ENCODE assay signal across 8 cellular contexts in genomic region chr3:150546226-150547044, GRCh38. TPM values are rescaled to one million over a fixed set of nuclear protein-coding genes. Genes with fewer than 3 reads are reported as not detected.
A peak's percentile ranks its signal among the peaks of the same experiment; 100 is the strongest.
DNase-seq lines count a peak whose midpoint lies in the region; FAIRE-seq and TF ChIP-seq lines count a peak whose summit lies in the region.

TSS of gene EIF2A (plus strand) at chr3:150546787. CDS start at chr3:150546803, 16 bp downstream.
TSS of gene SERP1 (minus strand) at chr3:150546496. CDS start at chr3:150546135, 361 bp downstream.

- H3K27ac ChIP-seq in SK-N-MC: peak within 1 kb of the TSS; percentile 90
- H3K27ac ChIP-seq in neuronal stem cell (replicated peaks; ENCODE audit: low read length): peak within 1 kb of the TSS; percentile 90

- CTCF ChIA-PET in activated naive CD4-positive, alpha-beta T cell treated with anti-CD3 and anti-CD28 coated beads, Interleukin-2, amount 10 ng/mL, durations not matched to agents 7 days and 5 days (lab: Charles Lee): interaction anchor here (0.6 to 1.0 kb wide), 2 partner anchors 18 to 217 kb away, joined by 3 read pairs; no protein-coding TSS in a partner anchor

- peak within 1 kb of the TSS; percentile 55 for H2BK15ac ChIP-seq in neuronal stem cell (ENCODE audit: low read length)

- H3K14ac ChIP-seq in neuronal stem cell (ENCODE audit: low read length): peak within 1 kb of the TSS; percentile 79

- peak within 1 kb of the TSS; percentile 93 for H3K23ac ChIP-seq in neuronal stem cell (ENCODE audit: low read depth, low read length, poor library complexity)

- H3K18ac ChIP-seq in neuronal stem cell (ENCODE audit: low read length): peak within 1 kb of the TSS; percentile 97

- no peaks in the 10 kb centered on the region for H3K9me3 Mint-ChIP-seq in HFFc6
- no peaks in the 10 kb centered on the region for H3K9me3 Mint-ChIP-seq in activated naive CD4-positive, alpha-beta T cell treated with anti-CD3 and anti-CD28 coated beads, Interleukin-2, amount 10 ng/mL, durations not matched to agents 7 days and 5 days

- TF ChIP-seq CTCF in HFFc6 (IDR thresholded peaks at IDR 0.05): no peak
- TF ChIP-seq CTCF in NB4 (IDR thresholded peaks at IDR 0.05; ENCODE audit: low read depth, low read length): no peak
- TF ChIP-seq CTCF in subcutaneous adipose tissue (IDR thresholded peaks at IDR 0.05; ENCODE audit: low read depth): no peak

- H3K4ac ChIP-seq in neuronal stem cell (ENCODE audit: low read length): no peak within 1 kb of the TSS

- peak within 1 kb of the TSS; percentile 72 for H2AK5ac ChIP-seq in neuronal stem cell (ENCODE audit: low read depth, low read length)

- H2AFZ ChIP-seq in neuronal stem cell (ENCODE audit: low read length): peak within 1 kb of the TSS; percentile 93

- peaks cover 30% of the 10 kb centered on the region for H3K36me3 Mint-ChIP-seq in HFFc6 (ENCODE audit: low read depth)
- peaks cover 47% of the 10 kb centered on the region for H3K36me3 Mint-ChIP-seq in activated naive CD4-positive, alpha-beta T cell treated with anti-CD3 and anti-CD28 coated beads, Interleukin-2, amount 10 ng/mL, durations not matched to agents 7 days and 5 days

- peak within 1 kb of the TSS; percentile 96 for H3K27ac Mint-ChIP-seq in HFFc6
- peak within 1 kb of the TSS; percentile 95 for H3K27ac Mint-ChIP-seq in activated naive CD4-positive, alpha-beta T cell treated with anti-CD3 and anti-CD28 coated beads, Interleukin-2, amount 10 ng/mL, durations not matched to agents 7 days and 5 days

- H4K91ac ChIP-seq in neuronal stem cell (ENCODE audit: low read depth, low read length, poor library complexity): peak within 1 kb of the TSS; percentile 59

- peak within 1 kb of the TSS; percentile 29 for H2BK5ac ChIP-seq in neuronal stem cell (ENCODE audit: low read length)

- H3K27me3 Mint-ChIP-seq in HFFc6 (ENCODE audit: insufficient read depth): peaks cover 1% of the 10 kb centered on the region
- no peaks in the 10 kb centered on the region for H3K27me3 Mint-ChIP-seq in activated naive CD4-positive, alpha-beta T cell treated with anti-CD3 and anti-CD28 coated beads, Interleukin-2, amount 10 ng/mL, durations not matched to agents 7 days and 5 days

- no peaks in the 10 kb centered on the region for H3K27me3 ChIP-seq in neuronal stem cell (ENCODE audit: control insufficient read depth in 3 of 3, insufficient read depth in 3 of 3, low read depth in 1 of 3, low read length in 3 of 3)

- no peak within 1 kb of the TSS for H2BK120ac ChIP-seq in neuronal stem cell (ENCODE audit: low read depth, low read length)

- TF ChIP-seq POLR2A in NB4 (IDR thresholded peaks at IDR 0.05; ENCODE audit: extremely low read depth, insufficient read length): peak; percentile 88

- H3K9ac ChIP-seq in SK-N-MC (ENCODE audit: insufficient read length) (peak within 1 kb of the TSS; percentile 93), neuronal stem cell (ENCODE audit: low read depth, low read length, poor library complexity) (peak within 1 kb of the TSS; percentile 96)

- peaks cover 55% of the 10 kb centered on the region for H3K36me3 ChIP-seq in SK-N-MC (ENCODE audit: insufficient read depth, low read length)
- H3K36me3 ChIP-seq in neuronal stem cell (replicated peaks in 1 of 2; ENCODE audit: control insufficient read depth in 2 of 2, insufficient read depth in 2 of 2, low read length in 2 of 2): peaks cover 0 to 48% of the 10 kb centered on the region in 2 donors

- FAIRE-seq in frontal cortex (lab: Jason Lieb, UNC): peak; percentile 96

- H2BK12ac ChIP-seq in neuronal stem cell (ENCODE audit: low read length): no peak within 1 kb of the TSS

- H3K4me2 ChIP-seq in neuronal stem cell (ENCODE audit: insufficient read depth, low read length, poor library complexity, severe bottlenecking): peak within 1 kb of the TSS; percentile 71

- H3K4me3 Mint-ChIP-seq in HFFc6: peak within 1 kb of the TSS; percentile 99
- peak within 1 kb of the TSS; percentile 93 for H3K4me3 Mint-ChIP-seq in activated naive CD4-positive, alpha-beta T cell treated with anti-CD3 and anti-CD28 coated beads, Interleukin-2, amount 10 ng/mL, durations not matched to agents 7 days and 5 days

- peaks cover 0 to 7% of the 10 kb centered on the region in 2 donors for H3K4me1 ChIP-seq in neuronal stem cell (ENCODE audit: control insufficient read depth in 2 of 2, insufficient read depth in 1 of 2, low read depth in 1 of 2, low read length in 2 of 2)

- H3K4me1 Mint-ChIP-seq in HFFc6 (ENCODE audit: low read depth): peaks cover 53% of the 10 kb centered on the region
- peaks cover 61% of the 10 kb centered on the region for H3K4me1 Mint-ChIP-seq in activated naive CD4-positive, alpha-beta T cell treated with anti-CD3 and anti-CD28 coated beads, Interleukin-2, amount 10 ng/mL, durations not matched to agents 7 days and 5 days

- WGBS in neuronal stem cell (ENCODE audit: extremely low coverage in 2 of 2, insufficient read length in 2 of 2, insufficient replicate concordance in 1 of 2), 2 donors: no CpG with 5 or more reads among the region's 86 CpGs

- H3K9me3 ChIP-seq in SK-N-MC (ENCODE audit: low read depth, low read length): no peaks in the 10 kb centered on the region
- no peaks in the 10 kb centered on the region for H3K9me3 ChIP-seq in neuronal stem cell (replicated peaks in 1 of 2; ENCODE audit: control insufficient read depth in 2 of 2, insufficient read depth in 1 of 2, low read depth in 1 of 2, low read length in 2 of 2)

- DNase-seq in GM04503 (ENCODE audit: low read depth) (peak; percentile 95), HFFc6 (peak; percentile 99), NB4 (ENCODE audit: low read depth) (peak; percentile 98), SK-N-MC (ENCODE audit: low read depth, low spot score) (peak; percentile 99), frontal cortex (ENCODE audit: low spot score in 2 of 2) (peak; percentile 92 to 93), neuronal stem cell (ENCODE audit: low spot score) (peak; percentile 98)
- peak; percentile 99 for DNase-seq in activated naive CD4-positive, alpha-beta T cell treated with anti-CD3 and anti-CD28 coated beads, Interleukin-2, amount 10 ng/mL, durations not matched to agents 7 days and 5 days

- peak within 1 kb of the TSS; percentile 98 for H3K4me3 ChIP-seq in NB4 (ENCODE audit: low read depth, low read length)
- peak within 1 kb of the TSS; percentile 93 for H3K4me3 ChIP-seq in SK-N-MC
- peak within 1 kb of the TSS; percentile 76 to 100 for H3K4me3 ChIP-seq in neuronal stem cell (ENCODE audit: low read length in 2 of 2)

- peaks cover 6% of the 10 kb centered on the region for H3K79me1 ChIP-seq in neuronal stem cell (ENCODE audit: low read depth, low read length)

- peak within 1 kb of the TSS; percentile 78 for H4K8ac ChIP-seq in neuronal stem cell (ENCODE audit: low read depth, low read length)

RNA-seq across cellular contexts. Expression of gene EIF2A, which starts in this region (rescaled TPM):
- 10 to 100 TPM; 69.6 to 85.9 (median 75.0) TPM for total RNA-seq in HFFc6 (2021; fragmentation: NEBNext Ultra II Directional; extraction: Animal tissue kit (Norgen Biotek cat#: 25700))
- 201 TPM for total RNA-seq in frontal cortex
- polyA plus RNA-seq in neuronal stem cell (2013, experiment 1 of 2): 83.3 TPM
- 80.7 TPM for polyA plus RNA-seq in neuronal stem cell (2013, experiment 2 of 2)
- 100 to 1,000 TPM; 142 to 195 (median 168) TPM for total RNA-seq in subcutaneous adipose tissue

RNA-seq across cellular contexts. Expression of gene SERP1, which starts in this region (rescaled TPM):
- total RNA-seq in HFFc6 (2021; fragmentation: NEBNext Ultra II Directional; extraction: Animal tissue kit (Norgen Biotek cat#: 25700)): 100 to 1,000 TPM; 108 to 122 (median 112) TPM
- total RNA-seq in frontal cortex: 67.3 TPM
- 79.8 TPM for polyA plus RNA-seq in neuronal stem cell (2013, experiment 1 of 2)
- polyA plus RNA-seq in neuronal stem cell (2013, experiment 2 of 2): 81.3 TPM
- 100 to 1,000 TPM; 106 to 198 (median 175) TPM for total RNA-seq in subcutaneous adipose tissue

Comparison
In these comparisons a context has a peak if more than half of its experiments do, and no peak if none do; other contexts are left out.
1. Peak in every context shown above with its lines: DNase-seq, H3K4me3 ChIP-seq and H3K27ac ChIP-seq.